In the genomic region with DNA sequence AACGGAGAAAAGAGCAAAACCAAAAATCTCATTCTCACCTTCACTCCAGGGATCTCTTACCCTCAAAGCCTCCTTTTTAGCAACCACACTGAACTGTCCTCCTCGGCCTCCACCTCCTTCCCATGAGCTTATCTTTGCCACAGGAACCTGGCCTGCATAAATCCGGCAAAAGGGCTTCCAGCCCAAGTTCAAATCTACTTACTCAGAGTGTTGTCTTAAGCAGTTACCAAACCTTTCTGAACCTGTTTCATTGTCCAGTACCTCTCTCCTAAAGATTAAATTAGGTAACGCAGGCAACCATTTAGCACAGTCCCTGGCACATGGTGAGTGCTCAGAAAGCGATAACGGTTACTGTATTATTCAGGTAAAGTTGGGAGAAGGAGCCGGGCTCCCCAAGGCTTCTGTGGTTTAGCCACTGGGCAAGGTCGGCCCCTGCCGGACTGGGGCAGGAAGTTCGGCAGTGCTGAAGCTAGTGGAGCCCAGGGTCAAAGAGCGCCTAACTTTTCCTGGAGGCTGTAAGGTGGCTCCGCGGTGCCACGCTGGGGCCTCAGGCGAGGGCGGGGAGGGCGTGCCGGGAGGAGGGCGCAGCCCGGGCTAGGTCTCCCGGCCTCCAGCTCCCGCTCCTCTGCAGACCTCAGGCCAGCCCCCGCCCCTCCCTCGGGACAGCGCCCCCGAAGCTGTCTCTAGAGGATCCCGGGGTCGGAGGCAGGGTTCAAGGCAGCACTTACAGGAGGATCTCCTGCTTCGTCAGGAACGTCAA, we compare ENCODE assay signal across 1 cellular context.
A peak's percentile ranks its signal among the peaks of the same experiment; 100 is the strongest.
TF ChIP-seq lines count a peak whose summit lies in the region.

No MANE protein-coding gene starts in this region.

TF ChIP-seq in K562, 482 proteins besides CTCF, POLR2A, EP300 and RAD21 (continued from another document and continues in another):
- TF ChIP-seq, protein P1, sequence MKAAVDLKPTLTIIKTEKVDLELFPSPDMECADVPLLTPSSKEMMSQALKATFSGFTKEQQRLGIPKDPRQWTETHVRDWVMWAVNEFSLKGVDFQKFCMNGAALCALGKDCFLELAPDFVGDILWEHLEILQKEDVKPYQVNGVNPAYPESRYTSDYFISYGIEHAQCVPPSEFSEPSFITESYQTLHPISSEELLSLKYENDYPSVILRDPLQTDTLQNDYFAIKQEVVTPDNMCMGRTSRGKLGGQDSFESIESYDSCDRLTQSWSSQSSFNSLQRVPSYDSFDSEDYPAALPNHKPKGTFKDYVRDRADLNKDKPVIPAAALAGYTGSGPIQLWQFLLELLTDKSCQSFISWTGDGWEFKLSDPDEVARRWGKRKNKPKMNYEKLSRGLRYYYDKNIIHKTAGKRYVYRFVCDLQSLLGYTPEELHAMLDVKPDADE (conservative IDR thresholded peaks at IDR 0.05; ENCODE audit: control insufficient read depth, low read depth, low read length): no peak
- no peak for TF ChIP-seq RBBP5 (IDR thresholded peaks at IDR 0.05; ENCODE audit: borderline replicate concordance, insufficient read depth, low read length, poor library complexity, severe bottlenecking)
- no peak for TF ChIP-seq CBFA2T3 (IDR thresholded peaks at IDR 0.05)
- TF ChIP-seq ZNF764 (CRISPR knock-in tag; IDR thresholded peaks at IDR 0.05; ENCODE audit: low read depth): no peak
- no peak for TF ChIP-seq CHD2 (IDR thresholded peaks at IDR 0.05; ENCODE audit: low read depth, low read length)
- no peak for TF ChIP-seq LEF1 (IDR thresholded peaks at IDR 0.05)
- no peak for TF ChIP-seq BCOR (IDR thresholded peaks at IDR 0.05)
- TF ChIP-seq PPARD (CRISPR knock-in tag; IDR thresholded peaks at IDR 0.05): no peak
- TF ChIP-seq ZBTB1 (CRISPR knock-in tag; IDR thresholded peaks at IDR 0.05; ENCODE audit: borderline replicate concordance, low read depth): no peak
- TF ChIP-seq DIDO1 (tag; IDR thresholded peaks at IDR 0.05; ENCODE audit: low read depth): no peak
- no peak for TF ChIP-seq ZNF23 (CRISPR knock-in tag; IDR thresholded peaks at IDR 0.05)
- TF ChIP-seq, protein P2, sequence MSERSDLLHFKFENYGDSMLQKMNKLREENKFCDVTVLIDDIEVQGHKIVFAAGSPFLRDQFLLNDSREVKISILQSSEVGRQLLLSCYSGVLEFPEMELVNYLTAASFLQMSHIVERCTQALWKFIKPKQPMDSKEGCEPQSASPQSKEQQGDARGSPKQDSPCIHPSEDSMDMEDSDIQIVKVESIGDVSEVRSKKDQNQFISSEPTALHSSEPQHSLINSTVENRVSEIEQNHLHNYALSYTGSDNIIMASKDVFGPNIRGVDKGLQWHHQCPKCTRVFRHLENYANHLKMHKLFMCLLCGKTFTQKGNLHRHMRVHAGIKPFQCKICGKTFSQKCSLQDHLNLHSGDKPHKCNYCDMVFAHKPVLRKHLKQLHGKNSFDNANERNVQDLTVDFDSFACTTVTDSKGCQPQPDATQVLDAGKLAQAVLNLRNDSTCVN (CRISPR knock-in tag; IDR thresholded peaks at IDR 0.05): no peak
- TF ChIP-seq, protein P3, sequence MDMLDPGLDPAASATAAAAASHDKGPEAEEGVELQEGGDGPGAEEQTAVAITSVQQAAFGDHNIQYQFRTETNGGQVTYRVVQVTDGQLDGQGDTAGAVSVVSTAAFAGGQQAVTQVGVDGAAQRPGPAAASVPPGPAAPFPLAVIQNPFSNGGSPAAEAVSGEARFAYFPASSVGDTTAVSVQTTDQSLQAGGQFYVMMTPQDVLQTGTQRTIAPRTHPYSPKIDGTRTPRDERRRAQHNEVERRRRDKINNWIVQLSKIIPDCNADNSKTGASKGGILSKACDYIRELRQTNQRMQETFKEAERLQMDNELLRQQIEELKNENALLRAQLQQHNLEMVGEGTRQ (CRISPR knock-in tag; IDR thresholded peaks at IDR 0.05): no peak
- no peak for TF ChIP-seq HDGF (IDR thresholded peaks at IDR 0.05)
- no peak for TF ChIP-seq SPI1 (IDR thresholded peaks at IDR 0.05; ENCODE audit: borderline replicate concordance, low read depth, low read length)
- TF ChIP-seq, protein P4, sequence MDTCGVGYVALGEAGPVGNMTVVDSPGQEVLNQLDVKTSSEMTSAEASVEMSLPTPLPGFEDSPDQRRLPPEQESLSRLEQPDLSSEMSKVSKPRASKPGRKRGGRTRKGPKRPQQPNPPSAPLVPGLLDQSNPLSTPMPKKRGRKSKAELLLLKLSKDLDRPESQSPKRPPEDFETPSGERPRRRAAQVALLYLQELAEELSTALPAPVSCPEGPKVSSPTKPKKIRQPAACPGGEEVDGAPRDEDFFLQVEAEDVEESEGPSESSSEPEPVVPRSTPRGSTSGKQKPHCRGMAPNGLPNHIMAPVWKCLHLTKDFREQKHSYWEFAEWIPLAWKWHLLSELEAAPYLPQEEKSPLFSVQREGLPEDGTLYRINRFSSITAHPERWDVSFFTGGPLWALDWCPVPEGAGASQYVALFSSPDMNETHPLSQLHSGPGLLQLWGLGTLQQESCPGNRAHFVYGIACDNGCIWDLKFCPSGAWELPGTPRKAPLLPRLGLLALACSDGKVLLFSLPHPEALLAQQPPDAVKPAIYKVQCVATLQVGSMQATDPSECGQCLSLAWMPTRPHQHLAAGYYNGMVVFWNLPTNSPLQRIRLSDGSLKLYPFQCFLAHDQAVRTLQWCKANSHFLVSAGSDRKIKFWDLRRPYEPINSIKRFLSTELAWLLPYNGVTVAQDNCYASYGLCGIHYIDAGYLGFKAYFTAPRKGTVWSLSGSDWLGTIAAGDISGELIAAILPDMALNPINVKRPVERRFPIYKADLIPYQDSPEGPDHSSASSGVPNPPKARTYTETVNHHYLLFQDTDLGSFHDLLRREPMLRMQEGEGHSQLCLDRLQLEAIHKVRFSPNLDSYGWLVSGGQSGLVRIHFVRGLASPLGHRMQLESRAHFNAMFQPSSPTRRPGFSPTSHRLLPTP (IDR thresholded peaks at IDR 0.05; ENCODE audit: borderline replicate concordance, extremely low read depth, insufficient read length): no peak
- TF ChIP-seq, protein P5, sequence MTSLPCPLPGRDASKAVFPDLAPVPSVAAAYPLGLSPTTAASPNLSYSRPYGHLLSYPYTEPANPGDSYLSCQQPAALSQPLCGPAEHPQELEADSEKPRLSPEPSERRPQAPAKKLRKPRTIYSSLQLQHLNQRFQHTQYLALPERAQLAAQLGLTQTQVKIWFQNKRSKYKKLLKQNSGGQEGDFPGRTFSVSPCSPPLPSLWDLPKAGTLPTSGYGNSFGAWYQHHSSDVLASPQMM (CRISPR knock-in tag; IDR thresholded peaks at IDR 0.05): no peak
- TF ChIP-seq TBP (optimal IDR thresholded peaks at IDR 0.05; ENCODE audit: low read depth, low read length): no peak
- peak; percentile 66; the same call in 1 of the 2 replicates for TF ChIP-seq NR2C1 (IDR thresholded peaks at IDR 0.05)
- peak; percentile 64; the same call in 1 of the 2 replicates for TF ChIP-seq NR2C1 (tag; IDR thresholded peaks at IDR 0.05)
- TF ChIP-seq ATF1 (CRISPR knock-in tag; IDR thresholded peaks at IDR 0.05): no peak
- no peak for TF ChIP-seq ATF1 (tag; IDR thresholded peaks at IDR 0.05)
- no peak for TF ChIP-seq ZNF253 (CRISPR knock-in tag; conservative IDR thresholded peaks at IDR 0.05)
- no peak for TF ChIP-seq PTBP1 (IDR thresholded peaks at IDR 0.05; ENCODE audit: low read depth, low read length)
- no peak for TF ChIP-seq NEUROD1 (IDR thresholded peaks at IDR 0.05; ENCODE audit: borderline replicate concordance, low read depth, low read length, partially characterized antibody)
- TF ChIP-seq, protein P6, sequence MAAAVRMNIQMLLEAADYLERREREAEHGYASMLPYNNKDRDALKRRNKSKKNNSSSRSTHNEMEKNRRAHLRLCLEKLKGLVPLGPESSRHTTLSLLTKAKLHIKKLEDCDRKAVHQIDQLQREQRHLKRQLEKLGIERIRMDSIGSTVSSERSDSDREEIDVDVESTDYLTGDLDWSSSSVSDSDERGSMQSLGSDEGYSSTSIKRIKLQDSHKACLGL (CRISPR knock-in tag; IDR thresholded peaks at IDR 0.05; ENCODE audit: borderline replicate concordance, poor library complexity, severe bottlenecking): no peak
- no peak for TF ChIP-seq LCOR (CRISPR knock-in tag; IDR thresholded peaks at IDR 0.05)
- no peak for TF ChIP-seq FOS (IDR thresholded peaks at IDR 0.05; ENCODE audit: extremely low read depth, insufficient read length)
- no peak for TF ChIP-seq BRCA1 (IDR thresholded peaks at IDR 0.05)
- peak; percentile 87; the same call in 1 of the 2 replicates for TF ChIP-seq BRCA1 (CRISPR knock-in tag; IDR thresholded peaks at IDR 0.05)
- TF ChIP-seq NCOA1 (IDR thresholded peaks at IDR 0.05; ENCODE audit: low read depth): no peak
- TF ChIP-seq, protein P7, sequence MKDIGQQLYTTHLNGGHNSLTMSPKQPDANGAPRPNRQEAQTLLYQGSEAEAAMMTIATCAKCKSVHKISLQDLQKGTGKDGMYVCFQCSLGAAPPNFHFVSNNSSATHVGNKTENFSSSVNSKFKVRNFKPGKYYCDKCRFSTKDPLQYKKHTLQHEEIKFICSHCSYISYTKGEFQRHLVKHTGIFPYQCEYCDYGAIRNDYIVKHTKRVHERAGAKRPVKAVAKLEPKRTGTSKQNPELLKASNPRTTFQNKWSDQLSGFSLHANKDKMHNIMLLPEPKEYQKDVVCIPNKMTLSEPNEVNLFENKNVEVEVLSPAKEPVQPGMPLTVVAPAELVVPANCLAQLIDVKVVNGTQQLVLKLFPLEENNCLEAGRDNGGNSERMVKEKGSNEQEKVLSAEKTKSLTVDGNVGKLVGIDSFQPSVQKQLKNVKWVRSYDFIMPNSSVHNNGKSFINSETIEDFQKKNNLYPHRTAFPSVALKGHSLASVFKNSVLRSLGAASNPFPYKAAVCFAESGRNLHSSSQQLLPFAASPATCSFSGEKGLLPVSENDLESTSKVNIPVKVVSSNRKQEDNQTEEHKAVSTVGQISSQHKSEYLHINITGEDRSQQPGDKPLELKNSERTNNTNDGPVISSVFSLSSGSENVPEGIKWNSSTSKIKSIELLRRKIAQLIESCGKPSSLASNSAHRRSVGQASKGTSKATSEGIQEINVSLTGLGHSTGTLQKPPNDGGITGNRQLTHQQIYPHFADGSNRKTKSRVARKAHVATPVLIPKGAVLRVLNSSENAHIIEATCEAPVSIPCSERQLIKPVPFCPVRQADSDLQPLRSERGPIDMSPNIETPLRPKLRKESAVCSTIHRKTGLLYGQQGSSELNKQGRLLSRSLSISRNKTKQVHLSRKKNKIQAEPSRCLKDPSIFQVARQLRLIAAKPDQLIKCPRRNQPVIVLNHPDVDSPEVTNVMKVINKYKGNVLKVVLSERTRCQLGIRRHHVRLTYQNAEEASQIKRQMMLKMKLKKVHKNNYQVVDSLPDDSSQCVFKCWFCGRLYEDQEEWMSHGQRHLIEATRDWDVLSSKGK (CRISPR knock-in tag; IDR thresholded peaks at IDR 0.05): no peak
- no peak for TF ChIP-seq ZNF121 (CRISPR knock-in tag; conservative IDR thresholded peaks at IDR 0.05)
- TF ChIP-seq MCM5 (IDR thresholded peaks at IDR 0.05; ENCODE audit: low read depth): no peak
- TF ChIP-seq, protein P8, sequence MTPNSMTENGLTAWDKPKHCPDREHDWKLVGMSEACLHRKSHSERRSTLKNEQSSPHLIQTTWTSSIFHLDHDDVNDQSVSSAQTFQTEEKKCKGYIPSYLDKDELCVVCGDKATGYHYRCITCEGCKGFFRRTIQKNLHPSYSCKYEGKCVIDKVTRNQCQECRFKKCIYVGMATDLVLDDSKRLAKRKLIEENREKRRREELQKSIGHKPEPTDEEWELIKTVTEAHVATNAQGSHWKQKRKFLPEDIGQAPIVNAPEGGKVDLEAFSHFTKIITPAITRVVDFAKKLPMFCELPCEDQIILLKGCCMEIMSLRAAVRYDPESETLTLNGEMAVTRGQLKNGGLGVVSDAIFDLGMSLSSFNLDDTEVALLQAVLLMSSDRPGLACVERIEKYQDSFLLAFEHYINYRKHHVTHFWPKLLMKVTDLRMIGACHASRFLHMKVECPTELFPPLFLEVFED (CRISPR knock-in tag; conservative IDR thresholded peaks at IDR 0.05): no peak
- no peak for TF ChIP-seq CREM (IDR thresholded peaks at IDR 0.05; ENCODE audit: low read depth)
- TF ChIP-seq ZNF79 (CRISPR knock-in tag; IDR thresholded peaks at IDR 0.05; ENCODE audit: low read depth): no peak
- TF ChIP-seq, protein P9, sequence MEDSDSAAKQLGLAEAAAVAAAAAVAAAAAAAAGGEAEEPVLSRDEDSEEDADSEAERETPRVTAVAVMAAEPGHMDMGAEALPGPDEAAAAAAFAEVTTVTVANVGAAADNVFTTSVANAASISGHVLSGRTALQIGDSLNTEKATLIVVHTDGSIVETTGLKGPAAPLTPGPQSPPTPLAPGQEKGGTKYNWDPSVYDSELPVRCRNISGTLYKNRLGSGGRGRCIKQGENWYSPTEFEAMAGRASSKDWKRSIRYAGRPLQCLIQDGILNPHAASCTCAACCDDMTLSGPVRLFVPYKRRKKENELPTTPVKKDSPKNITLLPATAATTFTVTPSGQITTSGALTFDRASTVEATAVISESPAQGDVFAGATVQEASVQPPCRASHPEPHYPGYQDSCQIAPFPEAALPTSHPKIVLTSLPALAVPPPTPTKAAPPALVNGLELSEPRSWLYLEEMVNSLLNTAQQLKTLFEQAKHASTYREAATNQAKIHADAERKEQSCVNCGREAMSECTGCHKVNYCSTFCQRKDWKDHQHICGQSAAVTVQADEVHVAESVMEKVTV (CRISPR knock-in tag; IDR thresholded peaks at IDR 0.05): 0 out of 2 replicates have a peak, but pooled peaks have one; percentile 28
- TF ChIP-seq, protein P10, sequence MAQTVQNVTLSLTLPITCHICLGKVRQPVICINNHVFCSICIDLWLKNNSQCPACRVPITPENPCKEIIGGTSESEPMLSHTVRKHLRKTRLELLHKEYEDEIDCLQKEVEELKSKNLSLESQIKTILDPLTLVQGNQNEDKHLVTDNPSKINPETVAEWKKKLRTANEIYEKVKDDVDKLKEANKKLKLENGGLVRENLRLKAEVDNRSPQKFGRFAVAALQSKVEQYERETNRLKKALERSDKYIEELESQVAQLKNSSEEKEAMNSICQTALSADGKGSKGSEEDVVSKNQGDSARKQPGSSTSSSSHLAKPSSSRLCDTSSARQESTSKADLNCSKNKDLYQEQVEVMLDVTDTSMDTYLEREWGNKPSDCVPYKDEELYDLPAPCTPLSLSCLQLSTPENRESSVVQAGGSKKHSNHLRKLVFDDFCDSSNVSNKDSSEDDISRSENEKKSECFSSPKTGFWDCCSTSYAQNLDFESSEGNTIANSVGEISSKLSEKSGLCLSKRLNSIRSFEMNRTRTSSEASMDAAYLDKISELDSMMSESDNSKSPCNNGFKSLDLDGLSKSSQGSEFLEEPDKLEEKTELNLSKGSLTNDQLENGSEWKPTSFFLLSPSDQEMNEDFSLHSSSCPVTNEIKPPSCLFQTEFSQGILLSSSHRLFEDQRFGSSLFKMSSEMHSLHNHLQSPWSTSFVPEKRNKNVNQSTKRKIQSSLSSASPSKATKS (CRISPR knock-in tag; IDR thresholded peaks at IDR 0.05): no peak
- TF ChIP-seq ZFPM2 (CRISPR knock-in tag; IDR thresholded peaks at IDR 0.05): no peak
- TF ChIP-seq SETDB1 (IDR thresholded peaks at IDR 0.05; ENCODE audit: low read length): no peak
- TF ChIP-seq GTF2F1 (IDR thresholded peaks at IDR 0.05; ENCODE audit: low read depth, low read length): no peak
- TF ChIP-seq SIN3A (IDR thresholded peaks at IDR 0.05; ENCODE audit: borderline replicate concordance in 2 of 2, control insufficient read depth in 1 of 2, low read depth in 2 of 2, low read length in 2 of 2): peak in 1 of 2 experiments; percentile 54; a peak in 1 of 4 replicates
- TF ChIP-seq MAZ (CRISPR knock-in tag; conservative IDR thresholded peaks at IDR 0.05 in 1 of 2, IDR thresholded peaks at IDR 0.05 in 1 of 2): no peak
- no peak for TF ChIP-seq ZNF133 (CRISPR knock-in tag; IDR thresholded peaks at IDR 0.05)
